Comparison of ENCODE assay signal across 1 cellular context in the genomic region with DNA sequence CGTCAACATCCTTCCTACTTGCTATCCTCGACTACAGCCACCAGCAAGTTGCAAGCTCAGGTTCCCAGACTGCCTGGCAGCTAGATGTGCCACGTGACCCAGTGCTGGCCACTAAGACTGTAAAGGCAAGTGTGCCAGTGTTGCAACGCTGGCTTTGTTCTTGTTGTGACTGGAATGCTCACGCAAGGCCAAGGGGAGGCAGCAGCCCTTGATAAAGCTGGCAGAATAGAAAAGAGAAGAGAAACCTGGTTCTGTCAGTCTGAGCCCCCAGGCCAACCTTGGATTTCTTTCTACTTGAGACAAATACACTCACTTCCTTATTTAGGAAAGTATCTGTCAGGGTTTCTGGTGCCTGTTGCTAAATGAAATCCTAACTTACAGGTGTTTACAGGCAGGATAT.
TF ChIP-seq lines count a peak whose summit lies in the region.

No MANE protein-coding gene starts in this region.

TF ChIP-seq in liver, 16 proteins besides CTCF, POLR2A, EP300 and RAD21 (continued from another document):
- TF ChIP-seq ZBTB33 (IDR thresholded peaks at IDR 0.05), result peak; percentile 12
- TF ChIP-seq TAF1 (conservative IDR thresholded peaks at IDR 0.05), result no peak
- peak; percentile 62 to 67 for TF ChIP-seq HNF4A (conservative IDR thresholded peaks at IDR 0.05)
- no peak for TF ChIP-seq FOXA1 (IDR thresholded peaks at IDR 0.05)
